Comparison of ENCODE assay signal across 8 cellular contexts in genomic region chr20:37525810-37526209, GRCh38. TPM values are rescaled to one million over a fixed set of nuclear protein-coding genes. Genes with fewer than 3 reads are reported as not detected.
DNase-seq lines count a peak whose midpoint lies in the region; ATAC-seq and TF ChIP-seq lines count a peak whose summit lies in the region.

No MANE protein-coding gene starts in this region.

- H3K79me1 ChIP-seq in trophoblast cell (ENCODE audit: low read length), result peaks cover 16% of the 10 kb centered on the region

- CTCF ChIA-PET in Calu3 (lab: Charles Lee) (interaction anchor here (1.7 kb wide), 1 partner anchor 330 kb away, joined by 4 read pairs; no protein-coding TSS in a partner anchor), PC-3 (lab: Charles Lee) (no interaction called here)

- H3K9me3 ChIP-seq in PC-3 (ENCODE audit: low read length) (no peaks in the 10 kb centered on the region), trophoblast cell (ENCODE audit: insufficient read depth, low read depth, low read length) (peaks cover 3% of the 10 kb centered on the region), BE2C (0 out of 2 replicates have a peak, but pooled peaks cover 2% of the 10 kb centered on the region)

- no peak overlapping the region for H4K91ac ChIP-seq in trophoblast cell (ENCODE audit: low read depth, low read length)

- H3K27me3 ChIP-seq in PC-3 (ENCODE audit: low read length), result no peaks in the 10 kb centered on the region
- H3K27me3 ChIP-seq in trophoblast cell (ENCODE audit: insufficient read depth, low read length), result no peaks in the 10 kb centered on the region
- H3K27me3 ChIP-seq in BE2C, result no peaks in the 10 kb centered on the region

- H3K36me3 ChIP-seq in PC-3 (ENCODE audit: low read depth, low read length), result peaks cover 3% of the 10 kb centered on the region
- H3K36me3 ChIP-seq in trophoblast cell (ENCODE audit: control insufficient read depth in 1 of 2, insufficient read depth in 2 of 2, low read length in 2 of 2), result peaks cover 22 to 27% of the 10 kb centered on the region in 2 experiments
- H3K36me3 ChIP-seq in BE2C, result peaks cover 7% of the 10 kb centered on the region

- H2AFZ ChIP-seq in PC-3 (ENCODE audit: low read length), result no peak overlapping the region
- H2AFZ ChIP-seq in trophoblast cell (ENCODE audit: insufficient read depth, low read length, poor library complexity), result no peak overlapping the region

- peaks cover 4% of the 10 kb centered on the region for H3K9me3 Mint-ChIP-seq in Calu3 (ENCODE audit: low read depth, unreplicated experiment)

- H3K27ac ChIP-seq in PC-3 (ENCODE audit: low read length) (no peak overlapping the region), trophoblast cell (ENCODE audit: low read depth, low read length) (peak overlapping the region; percentile 6)

- H3K23ac ChIP-seq in trophoblast cell (ENCODE audit: low read length), result no peak overlapping the region

- H3K79me2 ChIP-seq in PC-3 (ENCODE audit: low read length), result peaks cover 78% of the 10 kb centered on the region
- peaks cover 45% of the 10 kb centered on the region for H3K79me2 ChIP-seq in trophoblast cell (ENCODE audit: control insufficient read depth, insufficient read depth, low read length, poor library complexity)

- H4K20me1 ChIP-seq in PC-3 (ENCODE audit: low read length), result peaks cover 46% of the 10 kb centered on the region

- peak overlapping the region; percentile 92 for H3K4me3 ChIP-seq in PC-3 (ENCODE audit: low read length)
- peak overlapping the region; percentile 100 for H3K4me3 ChIP-seq in epithelial cell of proximal tubule (ENCODE audit: low read depth, low read length)
- H3K4me3 ChIP-seq in trophoblast cell (ENCODE audit: low read depth, low read length), result no peak overlapping the region
- no peak overlapping the region; the same call in 1 of the 2 replicates for H3K4me3 ChIP-seq in BE2C (ENCODE audit: low read depth, low read length)

- BruUV-seq in Calu3 (replicated peaks; lab: Mats Ljungman, UMichigan) (no TSS peak), PC-3 (replicated peaks; lab: Mats Ljungman, UMichigan) (no TSS peak)

- H4K12ac ChIP-seq in trophoblast cell (ENCODE audit: low read depth, low read length), result no peak overlapping the region

- POLR2A ChIA-PET in PC-3 (lab: Charles Lee; ENCODE audit: unreplicated experiment), result no interaction called here

- H4K8ac ChIP-seq in trophoblast cell (ENCODE audit: low read depth, low read length), result no peak overlapping the region

- H3K14ac ChIP-seq in trophoblast cell (ENCODE audit: low read length), result no peak overlapping the region

- peaks cover 62% of the 10 kb centered on the region for H3K36me3 Mint-ChIP-seq in Calu3 (ENCODE audit: insufficient read depth, unreplicated experiment)

- no peak overlapping the region for H3K27ac Mint-ChIP-seq in Calu3 (ENCODE audit: unreplicated experiment)

- intact Hi-C loops in Calu3 (cut with micrococcal nuclease; ENCODE audit: unreplicated experiment) (loop anchor here (5.0 kb wide), 1 partner anchor 189 kb away; no protein-coding TSS in a partner anchor), PC-3 (cut with micrococcal nuclease) (loop anchor here (5.0 kb wide), 1 partner anchor 119 kb away; no protein-coding TSS in a partner anchor)

- peak overlapping the region; percentile 91 for H3K4me3 Mint-ChIP-seq in Calu3 (ENCODE audit: low read depth, unreplicated experiment)

- H3K4ac ChIP-seq in trophoblast cell (ENCODE audit: low read depth, low read length), result peak overlapping the region; percentile 80

- no peak overlapping the region for H3K18ac ChIP-seq in trophoblast cell (ENCODE audit: low read length)

- WGBS in trophoblast cell (ENCODE audit: extremely low coverage, insufficient coverage, insufficient read length), result no CpG with 5 or more reads among the region's 5 CpGs

- H2BK120ac ChIP-seq in trophoblast cell (ENCODE audit: insufficient read depth, low read length, poor library complexity), result no peak overlapping the region

- peak overlapping the region; percentile 88 for H3K4me2 ChIP-seq in PC-3 (ENCODE audit: low read length)
- peak overlapping the region; percentile 92 for H3K4me2 ChIP-seq in trophoblast cell (ENCODE audit: low read length)

- peaks cover 31% of the 10 kb centered on the region for H3K4me1 ChIP-seq in PC-3 (ENCODE audit: insufficient read depth, low read length)
- H3K4me1 ChIP-seq in trophoblast cell (ENCODE audit: control insufficient read depth in 1 of 2, insufficient read depth in 2 of 2, low read length in 2 of 2), result peaks cover 22 to 31% of the 10 kb centered on the region in 2 experiments
- no peaks in the 10 kb centered on the region for H3K4me1 ChIP-seq in BE2C

- no peak overlapping the region for H2BK5ac ChIP-seq in trophoblast cell (ENCODE audit: low read depth, low read length, poor library complexity)

- no peak overlapping the region for H2BK12ac ChIP-seq in trophoblast cell (ENCODE audit: low read length)

- peaks cover 29% of the 10 kb centered on the region for H3K27me3 Mint-ChIP-seq in Calu3 (ENCODE audit: unreplicated experiment)

- ATAC-seq in PC-3, result no peak
- no peak for ATAC-seq in GM19328 (IDR thresholded peaks at IDR 0.05; ENCODE audit: unreplicated experiment)

- H3K4me1 Mint-ChIP-seq in Calu3 (ENCODE audit: low read depth, unreplicated experiment), result peaks cover 40% of the 10 kb centered on the region

- H3K9ac ChIP-seq in PC-3 (ENCODE audit: low read length) (no peak overlapping the region), trophoblast cell (ENCODE audit: low read length) (no peak overlapping the region)

- no peaks in the 10 kb centered on the region for H3K9me2 ChIP-seq in PC-3 (replicated peaks; ENCODE audit: low read length)

- DNase-seq in Calu3 (no peak), PC-3 (no peak), epithelial cell of proximal tubule (ENCODE audit: low read depth) (no peak), trophoblast cell (no peak), NCI-H1436 treated with DMSO at 0.1 percent for 48 hours (lab: John Stamatoyannopoulos, UW) (no peak), NCI-H187 (lab: John Stamatoyannopoulos, UW) (no peak), BE2C (no peak)

- no peaks in the 10 kb centered on the region for H3F3A ChIP-seq in PC-3 (ENCODE audit: low read length, unreplicated experiment)

- H2AK5ac ChIP-seq in trophoblast cell (ENCODE audit: low read length), result no peak overlapping the region

- no peak for TF ChIP-seq CTCF in Calu3 (IDR thresholded peaks at IDR 0.05; ENCODE audit: unreplicated experiment)
- TF ChIP-seq CTCF in PC-3 (conservative IDR thresholded peaks at IDR 0.05; ENCODE audit: low read depth, low read length), result no peak
- no peak for TF ChIP-seq CTCF in epithelial cell of proximal tubule (conservative IDR thresholded peaks at IDR 0.05; ENCODE audit: low read depth, low read length)
- TF ChIP-seq CTCF in BE2C (IDR thresholded peaks at IDR 0.05; ENCODE audit: low read depth, low read length), result no peak

RNA-seq across cellular contexts. Expression of gene BLCAP, which starts 1.9 kb away (rescaled TPM):
- total RNA-seq in Calu3 (2022) (90.4 and 114 TPM in 2 replicates), PC-3 (2014; rRNA removed) (100 and 120 TPM in 2 replicates), epithelial cell of proximal tubule (21.1 and 25.3 TPM in 2 replicates)
- polyA plus RNA-seq in trophoblast cell (2013), result 127 and 134 TPM in 2 replicates
- polyA plus RNA-seq in BE2C (2012; ENCODE audit: insufficient read depth, insufficient read length, low read depth), result 86.2 TPM

RNA-seq across cellular contexts. Expression of gene NNAT, which starts 4.8 kb away (rescaled TPM):
- total RNA-seq in Calu3 (2022) (not detected in 2 replicates), PC-3 (2014; rRNA removed) (not detected in 2 replicates), epithelial cell of proximal tubule (41.0 and 65.2 TPM in 2 replicates)
- 112 and 133 TPM in 2 replicates for polyA plus RNA-seq in trophoblast cell (2013)
- 2.8 TPM for polyA plus RNA-seq in BE2C (2012; ENCODE audit: insufficient read depth, insufficient read length, low read depth)

Comparison
In these comparisons a context has a peak if more than half of its experiments do, and no peak if none do; other contexts are left out.
1. H3K4me3 ChIP-seq: peak in PC-3 (single experiment) and epithelial cell of proximal tubule (single experiment); none in trophoblast cell (single experiment) and BE2C (single experiment).
2. RNA of gene NNAT, which starts 4.8 kb away (total RNA-seq): 41.0 to 65.2 TPM in epithelial cell of proximal tubule; not detected in Calu3 and not detected in PC-3; every median in the first group is over 10 times any median in the second.